In the genomic region with DNA sequence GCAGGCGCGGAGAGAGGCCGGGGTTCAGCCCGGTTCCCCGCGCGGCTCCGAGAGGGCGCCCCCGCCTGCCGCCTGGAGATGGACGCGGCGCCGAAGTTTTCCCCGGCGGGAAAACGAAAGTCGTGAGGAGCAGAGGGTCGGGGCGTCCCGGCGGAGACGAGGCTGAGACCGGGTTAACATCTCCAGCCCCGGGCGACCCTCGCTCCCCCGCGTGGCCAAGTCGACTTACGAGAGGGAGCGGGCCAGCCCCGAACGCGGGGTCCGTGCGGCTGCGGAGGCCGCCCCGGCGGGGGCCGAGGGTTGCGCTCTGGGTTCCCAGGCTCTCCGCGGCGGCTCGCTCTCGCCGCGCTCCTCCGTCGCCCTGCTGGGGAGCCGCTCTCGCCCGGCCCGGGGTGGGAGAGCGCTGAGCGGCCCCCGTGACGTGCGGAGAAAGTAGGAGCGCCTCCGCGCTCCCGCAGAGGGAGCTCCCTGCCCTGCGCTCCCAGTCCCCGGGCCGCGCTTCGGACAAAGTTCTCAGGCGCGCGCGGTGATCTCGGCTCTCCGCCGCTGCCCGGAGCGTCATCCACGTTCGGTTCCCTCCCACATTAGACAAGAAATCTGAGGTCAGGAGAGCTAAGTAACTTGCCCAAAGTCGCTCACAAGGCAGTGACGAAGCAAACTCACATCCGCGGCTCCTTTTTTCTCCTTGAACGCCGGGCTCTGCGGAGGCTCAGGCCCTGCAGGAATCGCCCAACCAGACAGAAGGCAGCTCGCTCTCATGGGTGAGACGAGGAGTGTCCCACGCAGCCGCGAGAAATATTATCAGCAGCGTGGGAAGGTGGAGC, we compare ENCODE assay signal across 8 cellular contexts. TPM values are rescaled to one million over a fixed set of nuclear protein-coding genes. Genes with fewer than 3 reads are reported as not detected.
DNase-seq lines count a peak whose midpoint lies in the region; ATAC-seq and TF ChIP-seq lines count a peak whose summit lies in the region.

No MANE protein-coding gene starts in this region.

- peak; percentile 86 for DNase-seq in Daoy (ENCODE audit: low read depth)
- peak; percentile 27 for DNase-seq in HT1080 (ENCODE audit: low read depth)
- DNase-seq in choroid plexus epithelial cell (ENCODE audit: low read depth) = peak; percentile 82
- peak; percentile 76 for DNase-seq in kidney glomerular epithelial cell (lab: John Stamatoyannopoulos, UW)
- peak; percentile 51 for DNase-seq in stimulated activated CD4-positive, alpha-beta T cell treated with anti-CD3 and anti-CD28 coated beads, Interleukin-12 subunit alpha, Interleukin-12 subunit beta, amount 100 ng/mL, for 4 hours

- TF ChIP-seq CTCF in WI38 (IDR thresholded peaks at IDR 0.05; ENCODE audit: low read depth, low read length) (no peak), choroid plexus epithelial cell (conservative IDR thresholded peaks at IDR 0.05; ENCODE audit: low read depth, low read length) (peak; percentile 17)

- no peak for ATAC-seq in GM21737 (IDR thresholded peaks at IDR 0.05; ENCODE audit: unreplicated experiment)
- no peak for ATAC-seq in GM18868 (IDR thresholded peaks at IDR 0.05; ENCODE audit: unreplicated experiment)

- peak overlapping the region; percentile 70 for H3K4me3 ChIP-seq in WI38 (ENCODE audit: low read depth, low read length)
- peak overlapping the region; percentile 81 for H3K4me3 ChIP-seq in choroid plexus epithelial cell (ENCODE audit: low read depth, low read length)

RNA-seq across cellular contexts. Expression of gene GCNT4, which starts 1.1 kb away (rescaled TPM):
- 1.7 and 1.9 TPM in 2 replicates for total RNA-seq in Daoy (2014; rRNA removed; shearing (Covaris generic))
- not detected in 2 replicates for total RNA-seq in HT1080 (2014; rRNA removed; shearing (Covaris generic))
- 0.03 TPM in 2 replicates for polyA plus RNA-seq in HT1080 (2015; cell fraction: cytosol; rRNA removed)
- polyA plus RNA-seq in HT1080 (2015; cell fraction: nucleus; rRNA removed) = 0.03 TPM in 1 of 2 replicates, not detected in the other

Comparison
In these comparisons a context has a peak if more than half of its experiments do, and no peak if none do; other contexts are left out.
1. DNase-seq: peak in every context shown above with its lines; median percentile 86 in Daoy; 82 in choroid plexus epithelial cell; 76 in kidney glomerular epithelial cell; 51 in stimulated activated CD4-positive, alpha-beta T cell treated with anti-CD3 and anti-CD28 coated beads, Interleukin-12 subunit alpha, Interleukin-12 subunit beta, amount 100 ng/mL, for 4 hours; 27 in HT1080.